1 cellular context compared by ENCODE assay signal in the genomic region with DNA sequence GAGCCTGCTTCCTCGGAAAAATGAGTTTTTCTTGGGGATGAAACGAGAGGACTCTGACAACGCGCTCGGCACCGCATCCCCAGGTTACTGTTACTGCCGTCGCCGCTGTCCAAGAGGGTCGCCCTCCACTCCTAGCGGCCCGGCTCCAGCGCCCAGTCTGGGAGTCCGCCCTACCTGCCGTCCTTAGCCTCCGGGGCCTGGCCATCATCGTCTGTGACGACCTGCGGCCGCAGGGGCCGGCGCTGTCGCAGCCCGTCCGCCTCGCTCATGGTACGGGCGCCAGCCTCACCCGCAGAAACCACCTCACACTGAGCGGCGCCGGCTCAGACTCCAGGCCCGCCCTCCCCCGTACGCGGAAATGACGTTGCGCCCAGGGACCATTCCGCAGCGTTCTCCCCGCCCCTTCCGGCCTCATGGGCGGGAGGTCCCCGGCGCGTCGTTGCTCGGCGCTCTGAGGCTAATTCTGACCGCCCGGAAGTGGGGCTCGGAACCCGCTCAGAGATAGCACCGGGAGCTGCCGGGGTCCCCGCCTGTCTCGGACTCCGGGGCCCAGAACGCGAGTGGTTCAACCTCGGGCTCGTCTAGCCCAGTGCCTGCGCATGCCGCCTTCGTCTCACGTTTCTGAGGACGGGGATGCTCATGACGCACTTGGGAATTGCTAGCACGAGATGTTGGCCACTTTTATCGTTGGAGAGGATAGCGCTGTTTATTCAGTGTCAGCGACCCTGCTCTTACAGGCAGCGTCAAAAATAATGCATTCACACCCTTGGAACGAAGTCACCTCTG.
TF ChIP-seq lines count a peak whose summit lies in the region.

A gene with protein sequence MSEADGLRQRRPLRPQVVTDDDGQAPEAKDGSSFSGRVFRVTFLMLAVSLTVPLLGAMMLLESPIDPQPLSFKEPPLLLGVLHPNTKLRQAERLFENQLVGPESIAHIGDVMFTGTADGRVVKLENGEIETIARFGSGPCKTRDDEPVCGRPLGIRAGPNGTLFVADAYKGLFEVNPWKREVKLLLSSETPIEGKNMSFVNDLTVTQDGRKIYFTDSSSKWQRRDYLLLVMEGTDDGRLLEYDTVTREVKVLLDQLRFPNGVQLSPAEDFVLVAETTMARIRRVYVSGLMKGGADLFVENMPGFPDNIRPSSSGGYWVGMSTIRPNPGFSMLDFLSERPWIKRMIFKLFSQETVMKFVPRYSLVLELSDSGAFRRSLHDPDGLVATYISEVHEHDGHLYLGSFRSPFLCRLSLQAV (minus strand): TSS at position 332 of the 786 bp plus-strand sequence. CDS start 63 bp downstream, at position 269.

TF ChIP-seq in HEK293, 187 proteins besides CTCF, POLR2A, EP300 and RAD21 (continued from another document and continues in another):
- TF ChIP-seq, protein P1, sequence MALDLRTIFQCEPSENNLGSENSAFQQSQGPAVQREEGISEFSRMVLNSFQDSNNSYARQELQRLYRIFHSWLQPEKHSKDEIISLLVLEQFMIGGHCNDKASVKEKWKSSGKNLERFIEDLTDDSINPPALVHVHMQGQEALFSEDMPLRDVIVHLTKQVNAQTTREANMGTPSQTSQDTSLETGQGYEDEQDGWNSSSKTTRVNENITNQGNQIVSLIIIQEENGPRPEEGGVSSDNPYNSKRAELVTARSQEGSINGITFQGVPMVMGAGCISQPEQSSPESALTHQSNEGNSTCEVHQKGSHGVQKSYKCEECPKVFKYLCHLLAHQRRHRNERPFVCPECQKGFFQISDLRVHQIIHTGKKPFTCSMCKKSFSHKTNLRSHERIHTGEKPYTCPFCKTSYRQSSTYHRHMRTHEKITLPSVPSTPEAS (tag by site-specific recombination; IDR thresholded peaks at IDR 0.05), result no peak
- TF ChIP-seq ZNF146 (tag by site-specific recombination; IDR thresholded peaks at IDR 0.05) (0 out of 2 replicates have a peak, but pooled peaks have one; percentile 35), MZF1 (tag by site-specific recombination; IDR thresholded peaks at IDR 0.05; ENCODE audit: borderline replicate concordance) (no peak), ZNF510 (tag by site-specific recombination; IDR thresholded peaks at IDR 0.05; ENCODE audit: insufficient replicate concordance) (no peak), ZNF654 (tag by site-specific recombination; IDR thresholded peaks at IDR 0.05; ENCODE audit: low read depth) (no peak), KLF16 (tag by site-specific recombination; IDR thresholded peaks at IDR 0.05) (no peak; the same call in 1 of the 2 replicates), ZFP3 (tag by site-specific recombination; IDR thresholded peaks at IDR 0.05; ENCODE audit: low read depth) (no peak), ZNF324 (tag by site-specific recombination; IDR thresholded peaks at IDR 0.05) (no peak), ZNF302 (tag by site-specific recombination; IDR thresholded peaks at IDR 0.05; ENCODE audit: low read depth) (no peak), MYNN (tag by site-specific recombination; IDR thresholded peaks at IDR 0.05; ENCODE audit: borderline replicate concordance) (no peak), ZNF311 (tag by site-specific recombination; IDR thresholded peaks at IDR 0.05; ENCODE audit: borderline replicate concordance) (no peak), HOXC10 (CRISPR knock-in tag; IDR thresholded peaks at IDR 0.05) (no peak), ZNF501 (tag by site-specific recombination; IDR thresholded peaks at IDR 0.05) (peak; percentile 10), KLF1 (tag by site-specific recombination; IDR thresholded peaks at IDR 0.05) (peak; percentile 35; the same call in 1 of the 2 replicates), ZNF658 (tag by site-specific recombination; IDR thresholded peaks at IDR 0.05) (no peak), HOXD13 (CRISPR knock-in tag; IDR thresholded peaks at IDR 0.05; ENCODE audit: borderline replicate concordance) (no peak), ZNF558 (tag by site-specific recombination; IDR thresholded peaks at IDR 0.05) (no peak), ZNF555 (tag by site-specific recombination; conservative IDR thresholded peaks at IDR 0.05) (no peak), ZNF266 (tag by site-specific recombination; IDR thresholded peaks at IDR 0.05; ENCODE audit: low read depth) (no peak), ZNF776 (tag by site-specific recombination; IDR thresholded peaks at IDR 0.05; ENCODE audit: borderline replicate concordance) (no peak), GLIS2 (tag by site-specific recombination; IDR thresholded peaks at IDR 0.05) (peak; percentile 84), ZIC2 (tag by site-specific recombination; IDR thresholded peaks at IDR 0.05) (peak; percentile 46), ZNF223 (tag by site-specific recombination; IDR thresholded peaks at IDR 0.05) (peak; percentile 74; the same call in 1 of the 2 replicates), ZNF530 (tag by site-specific recombination; IDR thresholded peaks at IDR 0.05; ENCODE audit: low read depth) (no peak), ZNF549 (tag by site-specific recombination; IDR thresholded peaks at IDR 0.05) (no peak), ZNF202 (tag by site-specific recombination; IDR thresholded peaks at IDR 0.05; ENCODE audit: borderline replicate concordance) (no peak), ZNF248 (tag by site-specific recombination; IDR thresholded peaks at IDR 0.05) (no peak), ZNF785 (tag by site-specific recombination; IDR thresholded peaks at IDR 0.05) (no peak), ZNF404 (tag by site-specific recombination; IDR thresholded peaks at IDR 0.05) (no peak), ZBTB21 (tag by site-specific recombination; IDR thresholded peaks at IDR 0.05) (no peak), ZXDB (tag by site-specific recombination; IDR thresholded peaks at IDR 0.05) (peak; percentile 91), ZNF24 (tag by site-specific recombination; IDR thresholded peaks at IDR 0.05) (0 out of 2 replicates have a peak, but pooled peaks have one; percentile 23), SP7 (tag by site-specific recombination; IDR thresholded peaks at IDR 0.05) (peak; percentile 71), ZNF292 (tag by site-specific recombination; IDR thresholded peaks at IDR 0.05; ENCODE audit: borderline replicate concordance, low read depth) (no peak)
- TF ChIP-seq, protein P2, sequence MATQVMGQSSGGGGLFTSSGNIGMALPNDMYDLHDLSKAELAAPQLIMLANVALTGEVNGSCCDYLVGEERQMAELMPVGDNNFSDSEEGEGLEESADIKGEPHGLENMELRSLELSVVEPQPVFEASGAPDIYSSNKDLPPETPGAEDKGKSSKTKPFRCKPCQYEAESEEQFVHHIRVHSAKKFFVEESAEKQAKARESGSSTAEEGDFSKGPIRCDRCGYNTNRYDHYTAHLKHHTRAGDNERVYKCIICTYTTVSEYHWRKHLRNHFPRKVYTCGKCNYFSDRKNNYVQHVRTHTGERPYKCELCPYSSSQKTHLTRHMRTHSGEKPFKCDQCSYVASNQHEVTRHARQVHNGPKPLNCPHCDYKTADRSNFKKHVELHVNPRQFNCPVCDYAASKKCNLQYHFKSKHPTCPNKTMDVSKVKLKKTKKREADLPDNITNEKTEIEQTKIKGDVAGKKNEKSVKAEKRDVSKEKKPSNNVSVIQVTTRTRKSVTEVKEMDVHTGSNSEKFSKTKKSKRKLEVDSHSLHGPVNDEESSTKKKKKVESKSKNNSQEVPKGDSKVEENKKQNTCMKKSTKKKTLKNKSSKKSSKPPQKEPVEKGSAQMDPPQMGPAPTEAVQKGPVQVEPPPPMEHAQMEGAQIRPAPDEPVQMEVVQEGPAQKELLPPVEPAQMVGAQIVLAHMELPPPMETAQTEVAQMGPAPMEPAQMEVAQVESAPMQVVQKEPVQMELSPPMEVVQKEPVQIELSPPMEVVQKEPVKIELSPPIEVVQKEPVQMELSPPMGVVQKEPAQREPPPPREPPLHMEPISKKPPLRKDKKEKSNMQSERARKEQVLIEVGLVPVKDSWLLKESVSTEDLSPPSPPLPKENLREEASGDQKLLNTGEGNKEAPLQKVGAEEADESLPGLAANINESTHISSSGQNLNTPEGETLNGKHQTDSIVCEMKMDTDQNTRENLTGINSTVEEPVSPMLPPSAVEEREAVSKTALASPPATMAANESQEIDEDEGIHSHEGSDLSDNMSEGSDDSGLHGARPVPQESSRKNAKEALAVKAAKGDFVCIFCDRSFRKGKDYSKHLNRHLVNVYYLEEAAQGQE (tag by site-specific recombination; IDR thresholded peaks at IDR 0.05), result peak; percentile 85
- TF ChIP-seq, protein P3, sequence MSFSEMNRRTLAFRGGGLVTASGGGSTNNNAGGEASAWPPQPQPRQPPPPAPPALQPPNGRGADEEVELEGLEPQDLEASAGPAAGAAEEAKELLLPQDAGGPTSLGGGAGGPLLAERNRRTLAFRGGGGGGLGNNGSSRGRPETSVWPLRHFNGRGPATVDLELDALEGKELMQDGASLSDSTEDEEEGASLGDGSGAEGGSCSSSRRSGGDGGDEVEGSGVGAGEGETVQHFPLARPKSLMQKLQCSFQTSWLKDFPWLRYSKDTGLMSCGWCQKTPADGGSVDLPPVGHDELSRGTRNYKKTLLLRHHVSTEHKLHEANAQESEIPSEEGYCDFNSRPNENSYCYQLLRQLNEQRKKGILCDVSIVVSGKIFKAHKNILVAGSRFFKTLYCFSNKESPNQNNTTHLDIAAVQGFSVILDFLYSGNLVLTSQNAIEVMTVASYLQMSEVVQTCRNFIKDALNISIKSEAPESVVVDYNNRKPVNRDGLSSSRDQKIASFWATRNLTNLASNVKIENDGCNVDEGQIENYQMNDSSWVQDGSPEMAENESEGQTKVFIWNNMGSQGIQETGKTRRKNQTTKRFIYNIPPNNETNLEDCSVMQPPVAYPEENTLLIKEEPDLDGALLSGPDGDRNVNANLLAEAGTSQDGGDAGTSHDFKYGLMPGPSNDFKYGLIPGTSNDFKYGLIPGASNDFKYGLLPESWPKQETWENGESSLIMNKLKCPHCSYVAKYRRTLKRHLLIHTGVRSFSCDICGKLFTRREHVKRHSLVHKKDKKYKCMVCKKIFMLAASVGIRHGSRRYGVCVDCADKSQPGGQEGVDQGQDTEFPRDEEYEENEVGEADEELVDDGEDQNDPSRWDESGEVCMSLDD (tag by site-specific recombination; IDR thresholded peaks at IDR 0.05), result 0 out of 2 replicates have a peak, but pooled peaks have one; percentile 33
- TF ChIP-seq, protein P4, sequence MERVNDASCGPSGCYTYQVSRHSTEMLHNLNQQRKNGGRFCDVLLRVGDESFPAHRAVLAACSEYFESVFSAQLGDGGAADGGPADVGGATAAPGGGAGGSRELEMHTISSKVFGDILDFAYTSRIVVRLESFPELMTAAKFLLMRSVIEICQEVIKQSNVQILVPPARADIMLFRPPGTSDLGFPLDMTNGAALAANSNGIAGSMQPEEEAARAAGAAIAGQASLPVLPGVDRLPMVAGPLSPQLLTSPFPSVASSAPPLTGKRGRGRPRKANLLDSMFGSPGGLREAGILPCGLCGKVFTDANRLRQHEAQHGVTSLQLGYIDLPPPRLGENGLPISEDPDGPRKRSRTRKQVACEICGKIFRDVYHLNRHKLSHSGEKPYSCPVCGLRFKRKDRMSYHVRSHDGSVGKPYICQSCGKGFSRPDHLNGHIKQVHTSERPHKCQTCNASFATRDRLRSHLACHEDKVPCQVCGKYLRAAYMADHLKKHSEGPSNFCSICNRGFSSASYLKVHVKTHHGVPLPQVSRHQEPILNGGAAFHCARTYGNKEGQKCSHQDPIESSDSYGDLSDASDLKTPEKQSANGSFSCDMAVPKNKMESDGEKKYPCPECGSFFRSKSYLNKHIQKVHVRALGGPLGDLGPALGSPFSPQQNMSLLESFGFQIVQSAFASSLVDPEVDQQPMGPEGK (tag by site-specific recombination; IDR thresholded peaks at IDR 0.05), result peak; percentile 17; the same call in 1 of the 2 replicates
- TF ChIP-seq, protein P5, sequence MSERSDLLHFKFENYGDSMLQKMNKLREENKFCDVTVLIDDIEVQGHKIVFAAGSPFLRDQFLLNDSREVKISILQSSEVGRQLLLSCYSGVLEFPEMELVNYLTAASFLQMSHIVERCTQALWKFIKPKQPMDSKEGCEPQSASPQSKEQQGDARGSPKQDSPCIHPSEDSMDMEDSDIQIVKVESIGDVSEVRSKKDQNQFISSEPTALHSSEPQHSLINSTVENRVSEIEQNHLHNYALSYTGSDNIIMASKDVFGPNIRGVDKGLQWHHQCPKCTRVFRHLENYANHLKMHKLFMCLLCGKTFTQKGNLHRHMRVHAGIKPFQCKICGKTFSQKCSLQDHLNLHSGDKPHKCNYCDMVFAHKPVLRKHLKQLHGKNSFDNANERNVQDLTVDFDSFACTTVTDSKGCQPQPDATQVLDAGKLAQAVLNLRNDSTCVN (tag by site-specific recombination; optimal IDR thresholded peaks at IDR 0.05), result peak; percentile 88
- TF ChIP-seq, protein P6, sequence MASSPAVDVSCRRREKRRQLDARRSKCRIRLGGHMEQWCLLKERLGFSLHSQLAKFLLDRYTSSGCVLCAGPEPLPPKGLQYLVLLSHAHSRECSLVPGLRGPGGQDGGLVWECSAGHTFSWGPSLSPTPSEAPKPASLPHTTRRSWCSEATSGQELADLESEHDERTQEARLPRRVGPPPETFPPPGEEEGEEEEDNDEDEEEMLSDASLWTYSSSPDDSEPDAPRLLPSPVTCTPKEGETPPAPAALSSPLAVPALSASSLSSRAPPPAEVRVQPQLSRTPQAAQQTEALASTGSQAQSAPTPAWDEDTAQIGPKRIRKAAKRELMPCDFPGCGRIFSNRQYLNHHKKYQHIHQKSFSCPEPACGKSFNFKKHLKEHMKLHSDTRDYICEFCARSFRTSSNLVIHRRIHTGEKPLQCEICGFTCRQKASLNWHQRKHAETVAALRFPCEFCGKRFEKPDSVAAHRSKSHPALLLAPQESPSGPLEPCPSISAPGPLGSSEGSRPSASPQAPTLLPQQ (tag by site-specific recombination; IDR thresholded peaks at IDR 0.05), result peak; percentile 36; the same call in 1 of the 2 replicates
- TF ChIP-seq, protein P7, sequence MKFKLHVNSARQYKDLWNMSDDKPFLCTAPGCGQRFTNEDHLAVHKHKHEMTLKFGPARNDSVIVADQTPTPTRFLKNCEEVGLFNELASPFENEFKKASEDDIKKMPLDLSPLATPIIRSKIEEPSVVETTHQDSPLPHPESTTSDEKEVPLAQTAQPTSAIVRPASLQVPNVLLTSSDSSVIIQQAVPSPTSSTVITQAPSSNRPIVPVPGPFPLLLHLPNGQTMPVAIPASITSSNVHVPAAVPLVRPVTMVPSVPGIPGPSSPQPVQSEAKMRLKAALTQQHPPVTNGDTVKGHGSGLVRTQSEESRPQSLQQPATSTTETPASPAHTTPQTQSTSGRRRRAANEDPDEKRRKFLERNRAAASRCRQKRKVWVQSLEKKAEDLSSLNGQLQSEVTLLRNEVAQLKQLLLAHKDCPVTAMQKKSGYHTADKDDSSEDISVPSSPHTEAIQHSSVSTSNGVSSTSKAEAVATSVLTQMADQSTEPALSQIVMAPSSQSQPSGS (tag by site-specific recombination; IDR thresholded peaks at IDR 0.05; ENCODE audit: low read depth), result 0 out of 2 replicates have a peak, but pooled peaks have one; percentile 2
- TF ChIP-seq, protein P8, sequence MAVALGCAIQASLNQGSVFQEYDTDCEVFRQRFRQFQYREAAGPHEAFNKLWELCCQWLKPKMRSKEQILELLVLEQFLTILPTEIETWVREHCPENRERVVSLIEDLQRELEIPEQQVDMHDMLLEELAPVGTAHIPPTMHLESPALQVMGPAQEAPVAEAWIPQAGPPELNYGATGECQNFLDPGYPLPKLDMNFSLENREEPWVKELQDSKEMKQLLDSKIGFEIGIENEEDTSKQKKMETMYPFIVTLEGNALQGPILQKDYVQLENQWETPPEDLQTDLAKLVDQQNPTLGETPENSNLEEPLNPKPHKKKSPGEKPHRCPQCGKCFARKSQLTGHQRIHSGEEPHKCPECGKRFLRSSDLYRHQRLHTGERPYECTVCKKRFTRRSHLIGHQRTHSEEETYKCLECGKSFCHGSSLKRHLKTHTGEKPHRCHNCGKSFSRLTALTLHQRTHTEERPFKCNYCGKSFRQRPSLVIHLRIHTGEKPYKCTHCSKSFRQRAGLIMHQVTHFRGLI (tag by site-specific recombination; IDR thresholded peaks at IDR 0.05), result peak; percentile 73
